Comparison of ENCODE assay signal across 8 cellular contexts in genomic region chrX:1592128-1592862, GRCh38. TPM values are rescaled to one million over a fixed set of nuclear protein-coding genes. Genes with fewer than 3 reads are reported as not detected.
DNase-seq lines count a peak whose midpoint lies in the region; ATAC-seq and TF ChIP-seq lines count a peak whose summit lies in the region.

No MANE protein-coding gene starts in this region.

- DNase-seq in heart left ventricle (no peak), Right ventricle myocardium inferior (ENCODE audit: missing footprints) (no peak), T-cell (peak in 3 of 34 experiments; percentile 15 to 28 (median 17)), erythroblast (lab: John Stamatoyannopoulos, UW) (peak; percentile 41 to 59), neural crest cell (ENCODE audit: low read depth, low spot score) (no peak), NCI-H2029 (lab: John Stamatoyannopoulos, UW) (no peak), NCI-H1694 treated with DMSO at 0.1 percent for 48 hours (lab: John Stamatoyannopoulos, UW) (no peak)

- H3K4me1 ChIP-seq in heart left ventricle: peaks cover 0 to 30% (median 17%) of the 10 kb centered on the region in 12 donors

- TF ChIP-seq POLR2A in heart left ventricle (IDR thresholded peaks at IDR 0.05): no peak
- TF ChIP-seq POLR2A in erythroblast (IDR thresholded peaks at IDR 0.05; ENCODE audit: low read length): no peak

- H3K27ac Mint-ChIP-seq in T-cell (peak overlapping the region; percentile 84 to 89), neural crest cell (ENCODE audit: unreplicated experiment) (peak overlapping the region; percentile 93)

- POLR2A ChIA-PET in T-cell (lab: Charles Lee): no interaction called here

- H3K4me1 Mint-ChIP-seq in T-cell (peaks cover 21 to 45% (median 37%) of the 10 kb centered on the region in 3 donors), neural crest cell (peaks cover 13% of the 10 kb centered on the region)

- ATAC-seq in heart left ventricle: peak in 3 of 4 donors; percentile 21 to 49 (median 29)
- ATAC-seq in Right ventricle myocardium inferior: no peak
- peak; percentile 41 for ATAC-seq in HG02759 (IDR thresholded peaks at IDR 0.05; ENCODE audit: unreplicated experiment)
- ATAC-seq in T-cell (replicated peaks in 1 of 4): peak; percentile 11 to 31 (median 16)

- H3K4me3 Mint-ChIP-seq in T-cell: peak overlapping the region; percentile 88 to 91 (median 90)
- H3K4me3 Mint-ChIP-seq in neural crest cell: peak overlapping the region; percentile 95

- H3K9me3 ChIP-seq in heart left ventricle: no peaks in the 10 kb centered on the region

- peak overlapping the region; percentile 67 to 99 (median 80) for H3K4me3 ChIP-seq in heart left ventricle

- H3K27ac ChIP-seq in heart left ventricle: peak overlapping the region in 11 of 12 donors; percentile 75 to 97 (median 87)

- peaks cover 0 to 38% (median 36%) of the 10 kb centered on the region in 9 donors for H3K36me3 ChIP-seq in heart left ventricle

- peaks cover 30% of the 10 kb centered on the region for H3K36me3 Mint-ChIP-seq in T-cell
- H3K36me3 Mint-ChIP-seq in neural crest cell (ENCODE audit: low read depth): no peaks in the 10 kb centered on the region

- H3K27me3 Mint-ChIP-seq in T-cell: no peaks in the 10 kb centered on the region
- no peaks in the 10 kb centered on the region for H3K27me3 Mint-ChIP-seq in neural crest cell (ENCODE audit: low read depth)

- CTCF ChIA-PET in T-cell (lab: Charles Lee): no interaction called here

- H3K9me3 Mint-ChIP-seq in T-cell (no peaks in the 10 kb centered on the region), neural crest cell (no peaks in the 10 kb centered on the region)

- intact Hi-C loops in heart left ventricle (cut with DNase I): loop anchor here in 4 of 10 donors (5.0 kb wide), 3 partner anchors 140 to 200 kb away; partner anchors contain the start of genes ASMTL (in 2 of the 4) and SLC25A6 (in 1 of the 4)
- intact Hi-C loops in Right ventricle myocardium inferior (cut with DNase I): loop anchor here (5.0 kb wide), 1 partner anchor 140 kb away; the partner anchor contains the start of gene ASMTL

- no peak for TF ChIP-seq CTCF in heart left ventricle (IDR thresholded peaks at IDR 0.05)
- TF ChIP-seq CTCF in neural crest cell (conservative IDR thresholded peaks at IDR 0.05): no peak

- 1% methylated on average over 30 to 34 of the region's 34 CpGs for WGBS in heart left ventricle, 4 donors

- H3K27me3 ChIP-seq in heart left ventricle: no peaks in the 10 kb centered on the region

RNA-seq across cellular contexts. Expression of gene AKAP17A, which starts 0.9 kb away (rescaled TPM):
- 10 to 100 TPM; 12.5 to 20.4 (median 15.6) TPM for total RNA-seq in heart left ventricle
- 10 to 100 TPM; 16.1 to 20.1 TPM for polyA plus RNA-seq in heart left ventricle
- 13.8 TPM for total RNA-seq in Right ventricle myocardium inferior
- 100 to 1,000 TPM; 120 to 162 (median 155) TPM for total RNA-seq in T-cell
- total RNA-seq in neural crest cell: 43.9 and 44.0 TPM in 2 replicates

RNA-seq across cellular contexts. Expression of gene ASMT, which starts 22.6 kb away (rescaled TPM):
- total RNA-seq in heart left ventricle (not detected), Right ventricle myocardium inferior (not detected), T-cell (under 1 TPM in 1 of 5 donors, not detected in 4; 0.98 TPM), neural crest cell (0.44 TPM in 1 of 2 replicates, not detected in the other)
- polyA plus RNA-seq in heart left ventricle: under 1 TPM in 1 of 2 donors, not detected in 1; 0.11 TPM

RNA-seq across cellular contexts. Expression of gene P2RY8, which starts 55.3 kb away (rescaled TPM):
- total RNA-seq in heart left ventricle (10 to 100 TPM in 1 of 9 donors, 1 to 10 TPM in 6, under 1 TPM in 2; 0.62 to 10.5 (median 2.3) TPM), Right ventricle myocardium inferior (1.9 TPM), T-cell (100 to 1,000 TPM; 114 to 219 (median 182) TPM), neural crest cell (not detected in 2 replicates)
- 1 to 10 TPM; 1.1 to 6.1 TPM for polyA plus RNA-seq in heart left ventricle

Comparison
In these comparisons a context has a peak if more than half of its experiments do, and no peak if none do; other contexts are left out.
1. DNase-seq: peak in erythroblast (2 of 2); none in heart left ventricle (0 of 5), Right ventricle myocardium inferior (single experiment), neural crest cell (single experiment), NCI-H2029 (single experiment) and NCI-H1694 treated with DMSO at 0.1 percent for 48 hours (single experiment).
2. RNA of gene P2RY8, which starts 55.3 kb away (total RNA-seq): 114 to 219 TPM in T-cell; 0.62 to 10.5 TPM in heart left ventricle, 1.9 TPM in Right ventricle myocardium inferior (single experiment) and not detected in neural crest cell; every median in the first group is over 10 times any median in the second.